ENCODE assay signal across 30 cellular contexts in the genomic region with DNA sequence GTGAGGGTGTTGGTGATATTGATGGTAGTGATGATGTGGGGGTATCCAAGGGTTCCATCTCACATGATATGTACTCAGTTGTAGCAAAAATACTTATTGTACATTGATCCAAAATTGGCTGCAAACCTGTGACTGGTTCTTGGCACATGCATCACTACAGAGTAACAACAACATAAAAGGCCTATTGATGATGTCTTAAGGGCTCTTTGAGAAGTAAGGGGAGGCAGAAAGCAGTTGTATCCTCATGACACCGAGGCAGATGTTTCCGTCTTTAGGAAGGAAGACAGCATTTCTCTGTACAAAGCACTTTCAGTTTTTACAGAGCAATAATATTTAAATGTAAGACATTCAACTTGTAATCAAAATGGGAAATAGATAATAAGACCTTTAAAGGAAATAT. TPM values are rescaled to one million over a fixed set of nuclear protein-coding genes. Genes with fewer than 3 reads are reported as not detected.
"Had no signal": no experiment of that assay in that cellular context is flagged by ENCODE, and none has a peak within 500 bp of the region (broad histone marks: within the 10 kb centered on the region; RNA-seq: fewer than 3 reads in every experiment).

No MANE protein-coding gene starts in this region.

- H3K9me3 ChIP-seq: gastroesophageal sphincter, heart left ventricle had no signal

- H3K27ac ChIP-seq: brain microvascular endothelial cell, coronary artery, dorsolateral prefrontal cortex, foreskin keratinocyte, gastroesophageal sphincter, heart left ventricle, WERI-Rb-1 had no signal

- H3K36me3 ChIP-seq: brain microvascular endothelial cell, gastroesophageal sphincter, heart left ventricle, WERI-Rb-1 had no signal

- H3K4me3 ChIP-seq: coronary artery, dorsolateral prefrontal cortex, gastroesophageal sphincter, heart left ventricle had no signal

- H3K27me3 ChIP-seq: brain microvascular endothelial cell, dorsolateral prefrontal cortex, foreskin keratinocyte, gastroesophageal sphincter, heart left ventricle had no signal

- H3K4me1 ChIP-seq: foreskin keratinocyte, gastroesophageal sphincter, heart left ventricle had no signal

- DNase-seq: activated B cell treated with CpG ODN at 0.5 μM for 24 hours; activated CD4-positive, alpha-beta memory T cell treated with anti-CD3 and anti-CD28 coated beads for 36 hours; activated CD4-positive, alpha-beta T cell treated with anti-CD3 and anti-CD28 coated beads, Interleukin-2, amount 10 ng/mL, durations not matched to agents 24 days and 14 days; activated CD8-positive, alpha-beta memory T cell treated with anti-CD3 and anti-CD28 coated beads, Interleukin-2, amount 10 ng/mL, durations not matched to agents 7 days and 5 days; activated CD8-positive, alpha-beta memory T cell treated with anti-CD3 and anti-CD28 coated beads, Interleukin-2, amount 50 U/mL, for 4 hours; activated CD8-positive, alpha-beta T cell treated with anti-CD3 and anti-CD28 coated beads, Interleukin-2, amount 10 ng/mL, durations not matched to agents 7 days and 5 days; activated effector memory CD4-positive, alpha-beta T cell treated with anti-CD3 and anti-CD28 coated beads, Interleukin-2, amount 50 U/mL, for 16 hours; activated naive CD4-positive, alpha-beta T cell treated with anti-CD3 and anti-CD28 coated beads for 36 hours; activated T-cell treated with anti-CD3 and anti-CD28 coated beads, Interleukin-2, amount 50 U/mL, for 1 hour; activated T-cell treated with anti-CD3 and anti-CD28 coated beads, Interleukin-2, amount 50 U/mL, for 48 hours; amniotic stem cell; anterior cingulate cortex; brain microvascular endothelial cell; dorsolateral prefrontal cortex; effector memory CD4-positive, alpha-beta T cell; endodermal cell; foreskin keratinocyte; glutamatergic neuron; heart left ventricle; T-helper 1 cell; T-helper 17 cell; T1000; WERI-Rb-1 had no signal

RNA-seq across cellular contexts. Expression of gene NRG3, which starts 34.5 kb away (rescaled TPM):
- total RNA-seq: activated B cell treated with CpG ODN at 0.5 μM for 24 hours; activated CD4-positive, alpha-beta memory T cell treated with anti-CD3 and anti-CD28 coated beads for 36 hours; activated CD4-positive, alpha-beta T cell treated with anti-CD3 and anti-CD28 coated beads, Interleukin-2, amount 10 ng/mL, durations not matched to agents 24 days and 14 days; activated CD8-positive, alpha-beta memory T cell treated with anti-CD3 and anti-CD28 coated beads for 36 hours; activated CD8-positive, alpha-beta memory T cell treated with anti-CD3 and anti-CD28 coated beads, Interleukin-2, amount 10 ng/mL, durations not matched to agents 7 days and 5 days; activated CD8-positive, alpha-beta T cell treated with anti-CD3 and anti-CD28 coated beads, Interleukin-2, amount 10 ng/mL, durations not matched to agents 7 days and 5 days; activated naive CD4-positive, alpha-beta T cell treated with anti-CD3 and anti-CD28 coated beads for 36 hours; activated T-helper 1 cell treated with anti-CD3 and anti-CD28 coated beads, Interleukin-12 subunit alpha, Interleukin-12 subunit beta, Interleukin-2, Interleukin-4 antibody, amounts not matched to agents 30 ng/mL and 10 ng/mL and 1 ng/mL, durations not matched to agents 14 hours and 24 hours and 36 hours; activated T-helper 2 cell treated with anti-CD3 and anti-CD28 coated beads, Interferon-gamma antibody, Interleukin-2, Interleukin-4, amounts not matched to agents 10 μg/mL and 5 μg/mL and 100 μg/mL, durations not matched to agents 14 hours and 24 hours and 36 hours; bronchial epithelial cell; esophagus mucosa; foreskin keratinocyte; T-helper 17 cell had no signal
